In genomic region chr5:91499943-91500531, GRCh38 we compare ENCODE assay signal across 8 cellular contexts.
DNase-seq lines count a peak whose midpoint lies in the region; ATAC-seq, FAIRE-seq and TF ChIP-seq lines count a peak whose summit lies in the region.

No MANE protein-coding gene starts in this region.

- no peak overlapping the region for H3K4me3 Mint-ChIP-seq in activated T-cell treated with anti-CD3 and anti-CD28 coated beads, Interleukin-2, amount 50 U/mL, for 24 hours

- no peak overlapping the region for H3K27ac Mint-ChIP-seq in activated T-cell treated with anti-CD3 and anti-CD28 coated beads, Interleukin-2, amount 50 U/mL, for 24 hours

- H4K20me1 ChIP-seq in keratinocyte (ENCODE audit: control insufficient read depth, extremely low read depth, insufficient read depth, low read length) = no peaks in the 10 kb centered on the region

- no peak overlapping the region for H2AFZ ChIP-seq in keratinocyte (ENCODE audit: control insufficient read depth, low read length)

- intact Hi-C loops in ascending aorta (cut with DNase I) = no loop called here

- H3K9me3 ChIP-seq in ascending aorta = no peaks in the 10 kb centered on the region
- H3K9me3 ChIP-seq in keratinocyte (ENCODE audit: control insufficient read depth, low read depth, low read length) = no peaks in the 10 kb centered on the region

- H3K27me3 Mint-ChIP-seq in activated T-cell treated with anti-CD3 and anti-CD28 coated beads, Interleukin-2, amount 50 U/mL, for 24 hours = no peaks in the 10 kb centered on the region

- no peak for ATAC-seq in HG02763 (IDR thresholded peaks at IDR 0.05; ENCODE audit: unreplicated experiment)

- no peaks in the 10 kb centered on the region for H3K79me2 ChIP-seq in keratinocyte (ENCODE audit: control insufficient read depth, insufficient read depth, low read length)

- H3K27me3 ChIP-seq in ascending aorta (no peaks in the 10 kb centered on the region), keratinocyte (ENCODE audit: control insufficient read depth, extremely low read depth, insufficient read depth, low read length) (no peaks in the 10 kb centered on the region)

- no peaks in the 10 kb centered on the region for H3K9me1 ChIP-seq in keratinocyte (ENCODE audit: control insufficient read depth, extremely low read depth, insufficient read depth, low read length)

- no peaks in the 10 kb centered on the region for H3K36me3 ChIP-seq in ascending aorta
- no peaks in the 10 kb centered on the region for H3K36me3 ChIP-seq in keratinocyte (ENCODE audit: control insufficient read depth in 2 of 2, extremely low read depth in 1 of 2, insufficient read depth in 2 of 2, low read length in 2 of 2)

- H3K4me3 ChIP-seq in ascending aorta (no peak overlapping the region), keratinocyte (ENCODE audit: control insufficient read depth in 2 of 3, extremely low read depth in 1 of 3, insufficient read depth in 2 of 3, low read depth in 1 of 3, low read length in 3 of 3) (no peak overlapping the region)

- H3K4me2 ChIP-seq in keratinocyte (ENCODE audit: control insufficient read depth, extremely low read depth, insufficient read depth, low read depth, low read length) = no peak overlapping the region

- H3K9me3 Mint-ChIP-seq in activated T-cell treated with anti-CD3 and anti-CD28 coated beads, Interleukin-2, amount 50 U/mL, for 24 hours = no peaks in the 10 kb centered on the region

- H3K4me1 Mint-ChIP-seq in activated T-cell treated with anti-CD3 and anti-CD28 coated beads, Interleukin-2, amount 50 U/mL, for 24 hours (ENCODE audit: low read depth) = peaks cover 2% of the 10 kb centered on the region

- peak in 2 of 3 experiments; percentile 65 to 69 for TF ChIP-seq CTCF in ascending aorta (IDR thresholded peaks at IDR 0.05)
- peak in 2 of 3 experiments; percentile 24 to 46 for TF ChIP-seq CTCF in keratinocyte (optimal IDR thresholded peaks at IDR 0.05 in 1 of 3, IDR thresholded peaks at IDR 0.05 in 1 of 3, conservative IDR thresholded peaks at IDR 0.05 in 1 of 3; ENCODE audit: extremely low read depth in 1 of 3, insufficient read depth in 2 of 3, low read length in 3 of 3)

- no peaks in the 10 kb centered on the region for H3K36me3 Mint-ChIP-seq in activated T-cell treated with anti-CD3 and anti-CD28 coated beads, Interleukin-2, amount 50 U/mL, for 24 hours (ENCODE audit: low read depth)

- FAIRE-seq in H54 (lab: Jason Lieb, UNC) (peak; percentile 68), keratinocyte (lab: Jason Lieb, UNC) (no peak)

- dilution Hi-C loops in keratinocyte (cut with MboI; ENCODE audit: extremely low pct_ligation_motif_present, low sequenced_read_pairs) = no loop called here

- no peaks in the 10 kb centered on the region for H3K4me1 ChIP-seq in ascending aorta
- H3K4me1 ChIP-seq in keratinocyte (ENCODE audit: control insufficient read depth, extremely low read depth, insufficient read depth, low read length) = no peaks in the 10 kb centered on the region

- H3K9ac ChIP-seq in keratinocyte (ENCODE audit: control insufficient read depth, extremely low read depth, insufficient read depth, low read length) = no peak overlapping the region

- TF ChIP-seq POLR2A in H54 (IDR thresholded peaks at IDR 0.05; ENCODE audit: low read depth, low read length) = no peak

- H3K27ac ChIP-seq in ascending aorta = no peak overlapping the region
- no peak overlapping the region for H3K27ac ChIP-seq in keratinocyte (ENCODE audit: control insufficient read depth, insufficient read depth, low read length)

- peak; percentile 29 for DNase-seq in NCI-H2107 treated with DMSO at 0.1 percent for 48 hours (lab: John Stamatoyannopoulos, UW; ENCODE audit: unreplicated experiment)
- DNase-seq in NCI-H2107 (lab: John Stamatoyannopoulos, UW) = no peak
- DNase-seq in H54 (ENCODE audit: insufficient read length, low spot score) = peak; percentile 9
- peak; percentile 49 for DNase-seq in NCI-H1694 treated with DMSO at 0.1 percent for 48 hours (lab: John Stamatoyannopoulos, UW)
- DNase-seq in ascending aorta (ENCODE audit: low spot score in 2 of 2) = no peak
- DNase-seq in keratinocyte (ENCODE audit: low read depth, low spot score) = no peak
- DNase-seq in activated T-cell treated with anti-CD3 and anti-CD28 coated beads, Interleukin-2, amount 50 U/mL, for 24 hours = no peak

Comparison
In these comparisons a context has a peak if more than half of its experiments do, and no peak if none do; other contexts are left out.
1. DNase-seq: peak in NCI-H2107 treated with DMSO at 0.1 percent for 48 hours (single experiment), H54 (single experiment) and NCI-H1694 treated with DMSO at 0.1 percent for 48 hours (single experiment); none in NCI-H2107 (single experiment), ascending aorta (0 of 2), keratinocyte (single experiment) and activated T-cell treated with anti-CD3 and anti-CD28 coated beads, Interleukin-2, amount 50 U/mL, for 24 hours (single experiment).